Comparison of ENCODE assay signal across 27 cellular contexts in the genomic region with DNA sequence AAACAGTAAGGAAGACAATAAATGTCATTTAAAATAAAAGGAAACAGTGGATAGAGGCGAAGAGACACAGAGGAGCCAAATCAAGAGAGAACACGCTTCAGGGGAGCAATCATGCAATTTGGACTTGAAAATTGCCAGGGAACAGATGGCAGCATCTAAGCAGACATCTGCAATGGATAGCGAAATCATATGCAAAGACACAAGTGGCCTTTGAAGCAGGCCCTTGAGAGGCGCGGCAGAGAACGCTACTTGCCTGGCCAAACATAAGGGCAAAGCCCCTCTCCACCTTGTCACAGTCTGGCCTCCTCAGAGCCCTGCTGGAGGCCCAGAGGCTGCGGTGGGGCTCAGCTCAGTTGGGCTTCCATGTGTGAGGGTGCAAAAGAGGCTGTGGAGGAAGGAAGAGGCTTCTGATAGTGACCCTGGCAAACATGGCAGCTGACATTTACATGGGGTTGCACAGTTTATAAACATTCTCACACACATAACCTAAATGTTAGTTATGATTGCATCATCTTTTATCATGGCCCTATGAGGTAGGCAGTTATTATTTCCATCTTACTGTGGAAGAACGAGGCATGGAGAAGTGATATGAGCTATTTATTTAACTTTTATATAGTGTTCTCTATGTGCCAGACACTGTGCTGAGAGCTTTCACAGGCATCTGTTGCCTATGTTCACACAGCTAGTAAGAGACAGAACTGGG. TPM values are rescaled to one million over a fixed set of nuclear protein-coding genes. Genes with fewer than 3 reads are reported as not detected.
A peak's percentile ranks its signal among the peaks of the same experiment; 100 is the strongest.
DNase-seq lines count a peak whose midpoint lies in the region; FAIRE-seq and TF ChIP-seq lines count a peak whose summit lies in the region.
"Had no signal": no experiment of that assay in that cellular context is flagged by ENCODE, and none has a peak within 500 bp of the region (broad histone marks: within the 10 kb centered on the region; RNA-seq: fewer than 3 reads in every experiment).

No MANE protein-coding gene starts in this region.

- DNase-seq in G401 (ENCODE audit: low spot score) (peak; percentile 66), NCI-H1105 (lab: John Stamatoyannopoulos, UW) (peak; percentile 43), NCI-H2227 treated with DMSO at 0.1 percent for 48 hours (lab: John Stamatoyannopoulos, UW) (peak; percentile 57), astrocyte (ENCODE audit: low read depth) (no peak), brain microvascular endothelial cell (no peak), NCI-H510A treated with DMSO at 0.1 percent for 48 hours (lab: John Stamatoyannopoulos, UW) (no peak)
- no peak for DNase-seq in activated T-cell treated with anti-CD3 and anti-CD28 coated beads, Interleukin-2, amount 50 U/mL, for 1 hour
- DNase-seq: activated CD4-positive, alpha-beta T cell treated with anti-CD3 and anti-CD28 coated beads for 4 hours; activated gamma-delta T cell; activated T-cell treated with anti-CD3 and anti-CD28 coated beads for 4 hours; central memory CD4-positive, alpha-beta T cell; dermis blood vessel endothelial cell; foreskin keratinocyte; Karpas-422; mucosa of descending colon; SHP77; stimulated activated naive CD4-positive, alpha-beta T cell treated with Interleukin-2 at 50 U/mL for 16 hours; SW 1271; T-helper 9 cell had no signal

- H3K27ac ChIP-seq in astrocyte (ENCODE audit: low read depth, low read length): no peak overlapping the region
- no peak overlapping the region for H3K27ac ChIP-seq in brain microvascular endothelial cell
- H3K27ac ChIP-seq: esophagus muscularis mucosa, foreskin keratinocyte, VCaP had no signal

- H3K4me1 Mint-ChIP-seq in astrocyte (ENCODE audit: low read depth, unreplicated experiment): no peaks in the 10 kb centered on the region

- no peaks in the 10 kb centered on the region for H3K27me3 ChIP-seq in astrocyte (ENCODE audit: insufficient read depth, low read length)
- no peaks in the 10 kb centered on the region for H3K27me3 ChIP-seq in brain microvascular endothelial cell (replicated peaks)
- H3K27me3 ChIP-seq: esophagus muscularis mucosa, foreskin keratinocyte had no signal

- H4K20me1 ChIP-seq in astrocyte (ENCODE audit: insufficient read depth, low read length): no peaks in the 10 kb centered on the region

- TF ChIP-seq CTCF in astrocyte (IDR thresholded peaks at IDR 0.05; ENCODE audit: insufficient read depth, low read depth, low read length) (no peak), brain microvascular endothelial cell (IDR thresholded peaks at IDR 0.05; ENCODE audit: low read depth, low read length, missing control alignments) (no peak)

- in situ Hi-C loops in G401 (cut with HindIII; ENCODE audit: low sequenced_read_pairs) (no loop called here), brain microvascular endothelial cell (cut with HindIII; ENCODE audit: low pct_ligation_motif_present, low sequenced_read_pairs) (no loop called here)

- H2AFZ ChIP-seq in astrocyte (ENCODE audit: low read depth, low read length): no peak overlapping the region

- H3K9me3 ChIP-seq in astrocyte (ENCODE audit: insufficient read depth, low read depth, low read length): no peaks in the 10 kb centered on the region
- H3K9me3 ChIP-seq: esophagus muscularis mucosa, mucosa of descending colon had no signal

- H3K36me3 Mint-ChIP-seq in astrocyte (ENCODE audit: low read depth, unreplicated experiment): no peaks in the 10 kb centered on the region
- H3K36me3 Mint-ChIP-seq: natural killer cell treated with Interleukin-12 subunit alpha and Interleukin-12 subunit beta and Interleukin-15 and Interleukin-18, amount 100 ng/mL, for 72 hours had no signal

- peak; percentile 23 for FAIRE-seq in astrocyte (lab: Jason Lieb, UNC)
- FAIRE-seq: G401.6 had no signal

- H3K4me2 ChIP-seq in astrocyte (ENCODE audit: low read length): no peak overlapping the region

- no peak overlapping the region for H3K27ac Mint-ChIP-seq in astrocyte (ENCODE audit: unreplicated experiment)
- H3K27ac Mint-ChIP-seq: natural killer cell treated with Interleukin-12 subunit alpha and Interleukin-12 subunit beta and Interleukin-15 and Interleukin-18, amount 100 ng/mL, for 72 hours had no signal

- no peak overlapping the region for H3K4me3 ChIP-seq in astrocyte (ENCODE audit: insufficient read depth, low read depth, low read length)
- H3K4me3 ChIP-seq in brain microvascular endothelial cell (ENCODE audit: low read depth, low read length): no peak overlapping the region
- H3K4me3 ChIP-seq: esophagus muscularis mucosa, mucosa of descending colon had no signal

- no peaks in the 10 kb centered on the region for H3K4me1 ChIP-seq in astrocyte (ENCODE audit: insufficient read depth, low read length)
- H3K4me1 ChIP-seq: esophagus muscularis mucosa, foreskin keratinocyte had no signal

- H3K4me3 Mint-ChIP-seq in astrocyte (ENCODE audit: unreplicated experiment): no peak overlapping the region
- H3K4me3 Mint-ChIP-seq: natural killer cell treated with Interleukin-12 subunit alpha and Interleukin-12 subunit beta and Interleukin-15 and Interleukin-18, amount 100 ng/mL, for 72 hours had no signal

- H3K36me3 ChIP-seq in astrocyte (ENCODE audit: insufficient read depth, low read length): no peaks in the 10 kb centered on the region
- H3K36me3 ChIP-seq in brain microvascular endothelial cell (replicated peaks): no peaks in the 10 kb centered on the region
- H3K36me3 ChIP-seq: esophagus muscularis mucosa had no signal

- no peak overlapping the region for H3K9ac ChIP-seq in astrocyte (ENCODE audit: low read length)

- H3K9me3 Mint-ChIP-seq in astrocyte (ENCODE audit: unreplicated experiment): no peaks in the 10 kb centered on the region
- H3K9me3 Mint-ChIP-seq: natural killer cell treated with Interleukin-12 subunit alpha and Interleukin-12 subunit beta and Interleukin-15 and Interleukin-18, amount 100 ng/mL, for 72 hours had no signal

- no peaks in the 10 kb centered on the region for H3K27me3 Mint-ChIP-seq in astrocyte (ENCODE audit: low read depth, unreplicated experiment)

- H3K79me2 ChIP-seq in astrocyte (ENCODE audit: insufficient read depth, low read length): no peaks in the 10 kb centered on the region

RNA-seq across cellular contexts. Expression of a gene that starts 18.3 kb away (rescaled TPM):
- total RNA-seq in G401 (2014; rRNA removed; shearing (Covaris generic)): not detected in 2 replicates
- total RNA-seq in astrocyte: 0.14 and 0.19 TPM in 2 replicates
- total RNA-seq: dermis blood vessel endothelial cell; foreskin keratinocyte; lung microvascular endothelial cell; natural killer cell treated with Interleukin-12 subunit alpha and Interleukin-12 subunit beta and Interleukin-15 and Interleukin-18, amount 100 ng/mL, for 72 hours; pulmonary artery endothelial cell; temporal lobe; urinary bladder had no signal

Comparison
In these comparisons a context has a peak if more than half of its experiments do, and no peak if none do; other contexts are left out.
1. DNase-seq: peak in G401 (single experiment), NCI-H1105 (single experiment) and NCI-H2227 treated with DMSO at 0.1 percent for 48 hours (single experiment); none in astrocyte (single experiment), brain microvascular endothelial cell (single experiment), NCI-H510A treated with DMSO at 0.1 percent for 48 hours (single experiment) and activated T-cell treated with anti-CD3 and anti-CD28 coated beads, Interleukin-2, amount 50 U/mL, for 1 hour (single experiment).